In genomic region chr17:63843387-63844292, GRCh38 we compare ENCODE assay signal across 8 cellular contexts. TPM values are rescaled to one million over a fixed set of nuclear protein-coding genes. Genes with fewer than 3 reads are reported as not detected.
A peak's percentile ranks its signal among the peaks of the same experiment; 100 is the strongest.
DNase-seq lines count a peak whose midpoint lies in the region; ATAC-seq and TF ChIP-seq lines count a peak whose summit lies in the region.

No MANE protein-coding gene starts in this region.

- peak overlapping the region; percentile 17; the same call in 1 of the 2 replicates for H3K9ac ChIP-seq in PC-3 (ENCODE audit: low read length)

- H3K4me1 Mint-ChIP-seq in central memory CD8-positive, alpha-beta T cell = peaks cover 33% of the 10 kb centered on the region

- no peaks in the 10 kb centered on the region for H3K27me3 Mint-ChIP-seq in central memory CD8-positive, alpha-beta T cell

- no peaks in the 10 kb centered on the region for H3F3A ChIP-seq in PC-3 (ENCODE audit: low read length, unreplicated experiment)

- CTCF ChIA-PET in A673 (lab: Charles Lee) (interaction anchor here (0.7 to 1.2 kb wide), 3 partner anchors 9 to 22 kb away, joined by 4 to 5 read pairs (median 5); partner anchors contain the start of gene PSMC5), PC-3 (lab: Charles Lee) (interaction anchor here (0.6 to 0.9 kb wide), 3 partner anchors 17 to 35 kb away, joined by 4 to 14 read pairs (median 12); no protein-coding TSS in a partner anchor)

- no peaks in the 10 kb centered on the region for H3K27me3 ChIP-seq in A673 (replicated peaks; ENCODE audit: insufficient read depth, low read depth, low read length, poor library complexity)
- H3K27me3 ChIP-seq in PC-3 (ENCODE audit: low read length) = no peaks in the 10 kb centered on the region
- H3K27me3 ChIP-seq in left lung = no peaks in the 10 kb centered on the region

- H3K36me3 ChIP-seq in A673 (ENCODE audit: insufficient read depth, low read length, poor library complexity, severe bottlenecking) (no peaks in the 10 kb centered on the region), PC-3 (ENCODE audit: low read depth, low read length) (no peaks in the 10 kb centered on the region), left lung (no peaks in the 10 kb centered on the region)

- H2AFZ ChIP-seq in PC-3 (ENCODE audit: low read length) = peak overlapping the region; percentile 80

- no peaks in the 10 kb centered on the region for H3K9me3 Mint-ChIP-seq in central memory CD8-positive, alpha-beta T cell

- 0 out of 2 replicates have a peak, but pooled peaks cover 3% of the 10 kb centered on the region for H4K20me1 ChIP-seq in PC-3 (ENCODE audit: low read length)

- POLR2A ChIA-PET in A673 (lab: Charles Lee; ENCODE audit: low non-redundant PET) (interaction anchor here (0.6 kb wide), 1 partner anchor 303 kb away, joined by 3 read pairs; no protein-coding TSS in a partner anchor), PC-3 (lab: Charles Lee; ENCODE audit: unreplicated experiment) (interaction anchor here (1.0 kb wide), 1 partner anchor 70 kb away, joined by 4 read pairs; the partner anchor contains the start of gene CCDC47)

- no peaks in the 10 kb centered on the region for H3K9me2 ChIP-seq in PC-3 (replicated peaks; ENCODE audit: low read length)

- H3K79me2 ChIP-seq in PC-3 (ENCODE audit: low read length) = peaks cover 36% of the 10 kb centered on the region

- ATAC-seq in PC-3 (no peak), left lung (peak; percentile 1)
- peak; percentile 30 for ATAC-seq in central memory CD8-positive, alpha-beta T cell (replicated peaks; ENCODE audit: extremely low read depth, poor library complexity, severe bottlenecking)

- BruUV-seq in A673 (replicated peaks; lab: Mats Ljungman, UMichigan) (TSS peak; percentile 84), PC-3 (replicated peaks; lab: Mats Ljungman, UMichigan) (TSS peak; percentile 91)

- H3K27ac ChIP-seq in A673 (ENCODE audit: low read depth, low read length, poor library complexity, severe bottlenecking) = peak overlapping the region; percentile 62
- no peak overlapping the region for H3K27ac ChIP-seq in PC-3 (ENCODE audit: low read length)
- H3K27ac ChIP-seq in left lung = peak overlapping the region; percentile 93

- H3K36me3 Mint-ChIP-seq in central memory CD8-positive, alpha-beta T cell (ENCODE audit: insufficient read depth) = peaks cover 16% of the 10 kb centered on the region

- in situ Hi-C loops in GM13976 (cut with MboI; ENCODE audit: low sequenced_read_pairs, unreplicated experiment) = no loop called here

- no peak for DNase-seq in A673 (ENCODE audit: low spot score)
- DNase-seq in GM13976 (ENCODE audit: low spot score) = peak; percentile 53
- DNase-seq in PC-3 = no peak
- DNase-seq in central memory CD8-positive, alpha-beta T cell (ENCODE audit: low spot score in 2 of 2) = no peak
- peak in 1 of 2 donors; percentile 62 for DNase-seq in left lung
- DNase-seq in stromal cell of bone marrow (ENCODE audit: low read depth) = peak; percentile 77
- DNase-seq in inferior parietal cortex (ENCODE audit: extremely low spot score) = no peak
- no peak for DNase-seq in NCI-H2029 treated with DMSO at 0.1 percent for 48 hours (lab: John Stamatoyannopoulos, UW)

- H3K9me3 ChIP-seq in A673 (ENCODE audit: low read depth, low read length, poor library complexity, severe bottlenecking) (no peaks in the 10 kb centered on the region), PC-3 (ENCODE audit: low read length) (peaks cover 3% of the 10 kb centered on the region; the same call in 1 of the 2 replicates), left lung (peaks cover 0 to 5% of the 10 kb centered on the region in 2 donors)

- H3K4me3 ChIP-seq in A673 (ENCODE audit: low read depth, low read length, poor library complexity, severe bottlenecking) (peak overlapping the region; percentile 95), PC-3 (ENCODE audit: low read length) (peak overlapping the region; percentile 53), left lung (peak overlapping the region; percentile 45 to 90)

- peak overlapping the region; percentile 93 for H3K4me3 Mint-ChIP-seq in central memory CD8-positive, alpha-beta T cell

- H3K4me1 ChIP-seq in A673 (ENCODE audit: insufficient read depth, low read length, poor library complexity, severe bottlenecking) = peaks cover 28% of the 10 kb centered on the region
- peaks cover 25% of the 10 kb centered on the region for H3K4me1 ChIP-seq in PC-3 (ENCODE audit: insufficient read depth, low read length)
- H3K4me1 ChIP-seq in left lung = peaks cover 19 to 40% of the 10 kb centered on the region in 2 donors

- peak overlapping the region; percentile 77 for H3K4me2 ChIP-seq in PC-3 (ENCODE audit: low read length)

- peak overlapping the region; percentile 71 for H3K27ac Mint-ChIP-seq in central memory CD8-positive, alpha-beta T cell (ENCODE audit: low read depth)

- TF ChIP-seq CTCF in A673 (conservative IDR thresholded peaks at IDR 0.05; ENCODE audit: low read depth, low read length) (no peak), GM13976 (IDR thresholded peaks at IDR 0.05; ENCODE audit: borderline replicate concordance, control extremely low read depth, extremely low read depth, insufficient read depth, missing control alignments) (no peak), PC-3 (conservative IDR thresholded peaks at IDR 0.05; ENCODE audit: low read depth, low read length) (no peak), left lung (IDR thresholded peaks at IDR 0.05) (no peak)

- intact Hi-C loops in A673 (cut with micrococcal nuclease; ENCODE audit: unreplicated experiment) (no loop called here), PC-3 (cut with micrococcal nuclease) (loop anchor here (1.0 kb wide), 1 partner anchor 16 kb away; the partner anchor contains the start of genes FTSJ3 and PSMC5), left lung (cut with DNase I) (no loop called here)

RNA-seq across cellular contexts. Expression of gene SMARCD2, which starts 1.2 kb away (rescaled TPM):
- total RNA-seq in A673 (2021) (71.9 and 89.4 TPM in 2 replicates), PC-3 (2014; rRNA removed) (152 and 156 TPM in 2 replicates), left lung (10 to 100 TPM; 59.2 to 82.5 TPM)

RNA-seq across cellular contexts. Expression of gene FTSJ3, which starts 16.2 kb away (rescaled TPM):
- 81.0 and 90.4 TPM in 2 replicates for total RNA-seq in A673 (2021)
- total RNA-seq in PC-3 (2014; rRNA removed) = 82.4 and 112 TPM in 2 replicates
- 10 to 100 TPM; 32.1 to 47.4 TPM for total RNA-seq in left lung

RNA-seq across cellular contexts. Expression of gene PSMC5, which starts 16.4 kb away (rescaled TPM):
- total RNA-seq in A673 (2021) (302 and 305 TPM in 2 replicates), PC-3 (2014; rRNA removed) (163 and 205 TPM in 2 replicates), left lung (100 to 1,000 TPM in 1 of 2 donors, 10 to 100 TPM in 1; 89.8 to 141 TPM)

RNA-seq across cellular contexts. Expression of gene CSH2, which starts 29.8 kb away (rescaled TPM):
- total RNA-seq in A673 (2021) = not detected in 2 replicates
- not detected in 2 replicates for total RNA-seq in PC-3 (2014; rRNA removed)
- not detected for total RNA-seq in left lung

RNA-seq across cellular contexts. Expression of gene GH2, which starts 38.1 kb away (rescaled TPM):
- total RNA-seq in A673 (2021) = not detected in 2 replicates
- not detected in 2 replicates for total RNA-seq in PC-3 (2014; rRNA removed)
- total RNA-seq in left lung = not detected

Comparison
In these comparisons a context has a peak if more than half of its experiments do, and no peak if none do; other contexts are left out.
1. DNase-seq: peak in GM13976 (single experiment) and stromal cell of bone marrow (single experiment); none in A673 (single experiment), PC-3 (single experiment), central memory CD8-positive, alpha-beta T cell (0 of 2), inferior parietal cortex (single experiment) and NCI-H2029 treated with DMSO at 0.1 percent for 48 hours (single experiment).
2. Peak in every context shown above with its lines, with median percentiles within 50 percentile points of each other: H3K4me3 ChIP-seq.